In genomic region chr6:131136021-131136847, GRCh38 we compare ENCODE assay signal across 8 cellular contexts. TPM values are rescaled to one million over a fixed set of nuclear protein-coding genes. Genes with fewer than 3 reads are reported as not detected.
A peak's percentile ranks its signal among the peaks of the same experiment; 100 is the strongest.
DNase-seq lines count a peak whose midpoint lies in the region; ATAC-seq and FAIRE-seq lines count a peak whose summit lies in the region.

No MANE protein-coding gene starts in this region.

- peaks cover 15% of the 10 kb centered on the region; the same call in 1 of the 2 replicates for H3F3A ChIP-seq in GM23248 (ENCODE audit: insufficient read depth)

- peak overlapping the region; percentile 66 to 93 (median 89); a peak in 21 of 22 replicates for H3K27ac ChIP-seq in BLaER1 treated with 17β-estradiol and CSF1 and Interleukin-3, amounts not matched to agents 10 nM and 100 nM
- H3K27ac ChIP-seq in GM23248 = peak overlapping the region; percentile 73
- peak overlapping the region; percentile 86 for H3K27ac ChIP-seq in SK-N-MC
- H3K27ac ChIP-seq in esophagus (ENCODE audit: low read depth in 2 of 2, low read length in 1 of 2) = peak overlapping the region; percentile 89 to 95

- ATAC-seq in GM21786 (IDR thresholded peaks at IDR 0.05; ENCODE audit: unreplicated experiment) (no peak), GM19463 (IDR thresholded peaks at IDR 0.05; ENCODE audit: unreplicated experiment) (no peak)

- H3K4me3 ChIP-seq in BLaER1 treated with 17β-estradiol and CSF1 and Interleukin-3, amounts not matched to agents 10 nM and 100 nM = peak overlapping the region; percentile 62 to 85 (median 78)
- peak overlapping the region; percentile 96 for H3K4me3 ChIP-seq in GM23248
- H3K4me3 ChIP-seq in SK-N-MC = peak overlapping the region; percentile 92
- H3K4me3 ChIP-seq in esophagus (ENCODE audit: low read depth in 1 of 2, low read length in 2 of 2) = peak overlapping the region; percentile 77 to 88

- FAIRE-seq in RCC 7860 (lab: Jason Lieb, UNC) = no peak

- H3K4me2 ChIP-seq in BLaER1 treated with 17β-estradiol and CSF1 and Interleukin-3, amounts not matched to agents 10 nM and 100 nM = peak overlapping the region; percentile 76 to 94 (median 86)
- H3K4me2 ChIP-seq in GM23248 (ENCODE audit: unreplicated experiment) = peak overlapping the region; percentile 93

- no peaks in the 10 kb centered on the region for H4K20me1 ChIP-seq in BLaER1 treated with 17β-estradiol and CSF1 and Interleukin-3, amounts not matched to agents 10 nM and 100 nM
- H4K20me1 ChIP-seq in GM23248 (ENCODE audit: insufficient read depth) = no peaks in the 10 kb centered on the region

- no peaks in the 10 kb centered on the region for H3K36me3 ChIP-seq in BLaER1 treated with 17β-estradiol and CSF1 and Interleukin-3, amounts not matched to agents 10 nM and 100 nM
- H3K36me3 ChIP-seq in GM23248 (ENCODE audit: low read depth) (no peaks in the 10 kb centered on the region), SK-N-MC (ENCODE audit: insufficient read depth, low read length) (peaks cover 13% of the 10 kb centered on the region; the same call in 1 of the 2 replicates), esophagus (ENCODE audit: control insufficient read depth in 2 of 2, insufficient read depth in 2 of 2, low read length in 1 of 2) (no peaks in the 10 kb centered on the region)

- no peaks in the 10 kb centered on the region for H3K9me2 ChIP-seq in GM23248 (ENCODE audit: insufficient read depth)

- DNase-seq in GM23248 = peak; percentile 83
- DNase-seq in SK-N-MC (ENCODE audit: low read depth, low spot score) = no peak
- DNase-seq in myocyte (ENCODE audit: low read depth) = peak; percentile 64
- DNase-seq in RCC 7860 (ENCODE audit: low spot score) = no peak

- H3K27me3 ChIP-seq in BLaER1 treated with 17β-estradiol and CSF1 and Interleukin-3, amounts not matched to agents 10 nM and 100 nM = peaks cover 0 to 30% (median 10%) of the 10 kb centered on the region in 11 experiments; a peak in 13 of 22 replicates
- H3K27me3 ChIP-seq in GM23248 (replicated peaks; ENCODE audit: insufficient read depth) = no peaks in the 10 kb centered on the region
- no peaks in the 10 kb centered on the region for H3K27me3 ChIP-seq in esophagus (ENCODE audit: control insufficient read depth in 1 of 2, insufficient read depth in 2 of 2, low read length in 2 of 2)

- H3K9me3 ChIP-seq in BLaER1 treated with 17β-estradiol and CSF1 and Interleukin-3, amounts not matched to agents 10 nM and 100 nM (replicated peaks in 1 of 11) = no peaks in the 10 kb centered on the region; a peak in 1 of 22 replicates
- H3K9me3 ChIP-seq in GM23248 (ENCODE audit: low read depth) (no peaks in the 10 kb centered on the region), SK-N-MC (ENCODE audit: low read depth, low read length) (no peaks in the 10 kb centered on the region), esophagus (ENCODE audit: control insufficient read depth in 2 of 2, insufficient read depth in 1 of 2, low read depth in 1 of 2, low read length in 1 of 2) (no peaks in the 10 kb centered on the region)

- in situ Hi-C loops in GM23248 (cut with MboI) = no loop called here

- no peaks in the 10 kb centered on the region for H3K79me2 ChIP-seq in GM23248 (ENCODE audit: insufficient read depth)

- H2AFZ ChIP-seq in GM23248 = peak overlapping the region; percentile 97

- peaks cover 12 to 23% (median 19%) of the 10 kb centered on the region in 10 experiments for H3K4me1 ChIP-seq in BLaER1 treated with 17β-estradiol and CSF1 and Interleukin-3, amounts not matched to agents 10 nM and 100 nM
- H3K4me1 ChIP-seq in GM23248 (ENCODE audit: insufficient read depth) = peaks cover 12% of the 10 kb centered on the region; the same call in 1 of the 2 replicates
- H3K4me1 ChIP-seq in esophagus (ENCODE audit: control insufficient read depth in 2 of 2, insufficient read depth in 2 of 2, low read length in 1 of 2) = no peaks in the 10 kb centered on the region

- WGBS in GM23248 (ENCODE audit: low coverage in 1 of 2, low lambda C conversion rate in 2 of 2, missing lambda C conversion rate in 2 of 2), 2 experiments = 4% methylated on average over 19 of the region's 19 CpGs
- 12 to 16% methylated on average over 19 of the region's 19 CpGs for WGBS in esophagus, 2 donors

- H3K9ac ChIP-seq in BLaER1 treated with 17β-estradiol and CSF1 and Interleukin-3, amounts not matched to agents 10 nM and 100 nM = peak overlapping the region; percentile 83 to 93 (median 90)
- peak overlapping the region; percentile 87 for H3K9ac ChIP-seq in GM23248
- peak overlapping the region; percentile 76 for H3K9ac ChIP-seq in SK-N-MC (ENCODE audit: insufficient read length)

RNA-seq across cellular contexts. Expression of gene AKAP7, which starts 1.0 kb away (rescaled TPM):
- 8.2 and 11.5 TPM in 2 replicates for total RNA-seq in GM23248 (2014; rRNA removed; shearing (Covaris generic))
- polyA plus RNA-seq in GM23248 (2016; fragmentation: Nextera tagmentation; extraction: Ambion mirVana) (3.2 and 3.4 TPM in 2 replicates), esophagus (1 to 10 TPM; 2.3 to 2.6 TPM)
- 2.4 and 4.2 TPM in 2 replicates for total RNA-seq in myocyte
- polyA plus RNA-seq in myocyte (2012) = 1.9 TPM

Comparison
In these comparisons a context has a peak if more than half of its experiments do, and no peak if none do; other contexts are left out.
1. DNase-seq: peak in GM23248 (single experiment) and myocyte (single experiment); none in SK-N-MC (single experiment) and RCC 7860 (single experiment).
2. Peak in every context shown above with its lines, with median percentiles within 50 percentile points of each other: H3K27ac ChIP-seq, H3K4me3 ChIP-seq and H3K9ac ChIP-seq.